In genomic region chr1:67749263-67749843, GRCh38 we compare ENCODE assay signal across 9 cellular contexts.
DNase-seq lines count a peak whose midpoint lies in the region; ATAC-seq, FAIRE-seq and TF ChIP-seq lines count a peak whose summit lies in the region.
"Had no signal": no experiment of that assay in that cellular context is flagged by ENCODE, and none has a peak within 500 bp of the region (broad histone marks: within the 10 kb centered on the region; RNA-seq: fewer than 3 reads in every experiment).

No MANE protein-coding gene starts in this region.

- H3K9me3 ChIP-seq in ascending aorta (no peaks in the 10 kb centered on the region), stomach smooth muscle (ENCODE audit: control insufficient read depth in 2 of 2, low read length in 2 of 2) (no peaks in the 10 kb centered on the region), BE2C (no peaks in the 10 kb centered on the region)

- H3K36me3 ChIP-seq in ascending aorta = no peaks in the 10 kb centered on the region
- H3K36me3 ChIP-seq in stomach smooth muscle (ENCODE audit: control insufficient read depth in 2 of 2, insufficient read depth in 2 of 2, low read length in 2 of 2) = no peaks in the 10 kb centered on the region
- no peaks in the 10 kb centered on the region for H3K36me3 ChIP-seq in BE2C

- H3K4me1 Mint-ChIP-seq in HFFc6 (ENCODE audit: low read depth) = peaks cover 92% of the 10 kb centered on the region

- H3K27me3 ChIP-seq in ascending aorta (no peaks in the 10 kb centered on the region), stomach smooth muscle (ENCODE audit: control insufficient read depth in 1 of 2, insufficient read depth in 2 of 2, low read length in 2 of 2) (no peaks in the 10 kb centered on the region), BE2C (no peaks in the 10 kb centered on the region)

- H3K27ac Mint-ChIP-seq in HFFc6 = peak overlapping the region; percentile 84

- peak overlapping the region; percentile 12 to 78 for H3K9ac ChIP-seq in stomach smooth muscle (ENCODE audit: low read length in 2 of 2)

- intact Hi-C loops in ascending aorta (cut with DNase I) = loop anchor here (1.0 kb wide), 1 partner anchor 64 kb away; the partner anchor contains the start of gene GADD45A

- H3K9me3 Mint-ChIP-seq in HFFc6 = no peaks in the 10 kb centered on the region

- H3K27me3 Mint-ChIP-seq in HFFc6 (ENCODE audit: insufficient read depth) = peaks cover 1% of the 10 kb centered on the region

- no peak for FAIRE-seq in D721Med (lab: Jason Lieb, UNC)

- TF ChIP-seq CTCF in HFFc6 (IDR thresholded peaks at IDR 0.05) (no peak), ascending aorta (IDR thresholded peaks at IDR 0.05) (no peak), BE2C (IDR thresholded peaks at IDR 0.05; ENCODE audit: low read depth, low read length) (no peak), D721Med (IDR thresholded peaks at IDR 0.05; ENCODE audit: insufficient read depth, missing control alignments) (no peak)

- peak overlapping the region; percentile 70 for H3K4me3 Mint-ChIP-seq in HFFc6

- H3K4me1 ChIP-seq in ascending aorta (peaks cover 16 to 89% of the 10 kb centered on the region in 2 donors), stomach smooth muscle (ENCODE audit: control insufficient read depth, insufficient read depth, low read length) (peaks cover 36% of the 10 kb centered on the region), BE2C (no peaks in the 10 kb centered on the region)

- ATAC-seq in left lobe of liver (peak; percentile 36), GM21528 (IDR thresholded peaks at IDR 0.05; ENCODE audit: low FRiP score, unreplicated experiment) (no peak)

- DNase-seq in HFFc6 = no peak
- DNase-seq in ascending aorta (ENCODE audit: low spot score in 2 of 2) = no peak
- no peak for DNase-seq in left lobe of liver (ENCODE audit: low spot score)
- no peak for DNase-seq in GDM1 (lab: John Stamatoyannopoulos, UW)
- no peak for DNase-seq in BE2C
- DNase-seq in D721Med (ENCODE audit: insufficient read length, low spot score) = no peak
- DNase-seq: NK-92 treated with Interleukin-12 subunit alpha and Interleukin-12 subunit beta, amount 100 ng/mL, for 24 hours had no signal

- H3K4me3 ChIP-seq in ascending aorta (peak overlapping the region; percentile 18 to 37), stomach smooth muscle (ENCODE audit: low read length in 2 of 2) (peak overlapping the region; percentile 36 to 58), BE2C (ENCODE audit: low read depth, low read length) (no peak overlapping the region)

- H3K27ac ChIP-seq in ascending aorta (peak overlapping the region; percentile 89 to 94), stomach smooth muscle (ENCODE audit: low read length) (peak overlapping the region; percentile 94)

- H3K36me3 Mint-ChIP-seq in HFFc6 (ENCODE audit: low read depth) = peaks cover 10% of the 10 kb centered on the region
